ENCODE assay signal across 8 cellular contexts in genomic region chr1:149843302-149844041, GRCh38. TPM values are rescaled to one million over a fixed set of nuclear protein-coding genes. Genes with fewer than 3 reads are reported as not detected.
A peak's percentile ranks its signal among the peaks of the same experiment; 100 is the strongest.
DNase-seq lines count a peak whose midpoint lies in the region; ATAC-seq and TF ChIP-seq lines count a peak whose summit lies in the region.

No MANE protein-coding gene starts in this region.

- peak; percentile 20 for DNase-seq in CD1c-positive myeloid dendritic cell (ENCODE audit: extremely low spot score)
- DNase-seq in NCI-H526 (lab: John Stamatoyannopoulos, UW), result peak; percentile 68 to 82
- DNase-seq in colonic mucosa, result peak; percentile 25
- no peak for DNase-seq in NCI-H446 treated with DMSO at 0.1 percent for 48 hours (lab: John Stamatoyannopoulos, UW)
- DNase-seq in midbrain (lab: John Stamatoyannopoulos, UW), result no peak

- peak overlapping the region; percentile 68 to 89 for H3K9ac ChIP-seq in colonic mucosa (ENCODE audit: low read depth in 2 of 2, low read length in 2 of 2)
- H3K9ac ChIP-seq in mucosa of rectum (ENCODE audit: low read depth in 1 of 2, low read length in 2 of 2), result peak overlapping the region; percentile 72 to 81

- H3K4me1 ChIP-seq in colonic mucosa (peaks cover 11% of the 10 kb centered on the region), mucosa of rectum (ENCODE audit: control insufficient read depth in 2 of 2, insufficient read depth in 2 of 2, low read length in 2 of 2) (peaks cover 16 to 19% of the 10 kb centered on the region in 2 donors)

- H3K27me3 ChIP-seq in colonic mucosa (no peaks in the 10 kb centered on the region), mucosa of rectum (ENCODE audit: control insufficient read depth in 2 of 2, insufficient read depth in 2 of 2, low read length in 2 of 2) (no peaks in the 10 kb centered on the region)

- ATAC-seq in GM18519 (IDR thresholded peaks at IDR 0.05; ENCODE audit: low FRiP score, unreplicated experiment) (no peak), GM18858 (IDR thresholded peaks at IDR 0.05; ENCODE audit: unreplicated experiment) (no peak)

- H3K27ac ChIP-seq in colonic mucosa (peak overlapping the region; percentile 79), mucosa of rectum (ENCODE audit: low read depth in 2 of 2, low read length in 2 of 2) (peak overlapping the region; percentile 63 to 85)

- H3K4me3 ChIP-seq in colonic mucosa (peak overlapping the region; percentile 28), mucosa of rectum (ENCODE audit: low read length in 2 of 2) (peak overlapping the region; percentile 82 to 86)

- intact Hi-C loops in colonic mucosa (cut with DNase I), result no loop called here

- no peak for TF ChIP-seq CTCF in colonic mucosa (IDR thresholded peaks at IDR 0.05)

- no peaks in the 10 kb centered on the region for H3K36me3 ChIP-seq in colonic mucosa
- H3K36me3 ChIP-seq in mucosa of rectum (ENCODE audit: control insufficient read depth in 2 of 2, insufficient read depth in 2 of 2, low read length in 2 of 2), result peaks cover 0 to 2% of the 10 kb centered on the region in 2 donors

- H3K9me3 ChIP-seq in colonic mucosa (no peaks in the 10 kb centered on the region), mucosa of rectum (ENCODE audit: control insufficient read depth in 2 of 2, low read length in 2 of 2) (no peaks in the 10 kb centered on the region)

RNA-seq across cellular contexts. Expression of gene BOLA1, which starts 55.9 kb away (rescaled TPM):
- 10 to 100 TPM; 12.8 to 21.1 TPM for total RNA-seq in colonic mucosa

Comparison
In these comparisons a context has a peak if more than half of its experiments do, and no peak if none do; other contexts are left out.
1. DNase-seq: peak in CD1c-positive myeloid dendritic cell (single experiment), NCI-H526 (2 of 2) and colonic mucosa (single experiment); none in NCI-H446 treated with DMSO at 0.1 percent for 48 hours (single experiment) and midbrain (single experiment).